In genomic region chr12:52041032-52041431, GRCh38 we compare ENCODE assay signal across 26 cellular contexts. TPM values are rescaled to one million over a fixed set of nuclear protein-coding genes. Genes with fewer than 3 reads are reported as not detected.
DNase-seq lines count a peak whose midpoint lies in the region; ATAC-seq and TF ChIP-seq lines count a peak whose summit lies in the region.
"Had no signal": no experiment of that assay in that cellular context is flagged by ENCODE, and none has a peak within 500 bp of the region (broad histone marks: within the 10 kb centered on the region; RNA-seq: fewer than 3 reads in every experiment).

No MANE protein-coding gene starts in this region.

- H3K27me3 Mint-ChIP-seq in activated CD4-positive, alpha-beta T cell treated with anti-CD3 and anti-CD28 coated beads, Interleukin-2, amount 10 ng/mL, durations not matched to agents 7 days and 5 days, result peaks cover 4% of the 10 kb centered on the region
- H3K27me3 Mint-ChIP-seq in activated CD4-positive, alpha-beta T cell treated with anti-CD3 and anti-CD28 coated beads, Interleukin-2, amount 10 ng/mL, durations not matched to agents 24 days and 14 days, result peaks cover 2% of the 10 kb centered on the region
- H3K27me3 Mint-ChIP-seq in CD4-positive, alpha-beta memory T cell, result no peaks in the 10 kb centered on the region
- H3K27me3 Mint-ChIP-seq: activated T-cell treated with anti-CD3 and anti-CD28 coated beads, Interleukin-2, amount 50 U/mL, for 24 hours; effector memory CD8-positive, alpha-beta T cell had no signal

- peak overlapping the region; percentile 41 for H3K27ac Mint-ChIP-seq in activated CD4-positive, alpha-beta T cell treated with anti-CD3 and anti-CD28 coated beads, Interleukin-2, amount 10 ng/mL, durations not matched to agents 7 days and 5 days
- H3K27ac Mint-ChIP-seq in activated CD4-positive, alpha-beta T cell treated with anti-CD3 and anti-CD28 coated beads, Interleukin-2, amount 10 ng/mL, durations not matched to agents 24 days and 14 days, result no peak overlapping the region
- H3K27ac Mint-ChIP-seq in CD4-positive, alpha-beta memory T cell, result peak overlapping the region in 4 of 7 donors; percentile 60 to 90 (median 70)
- H3K27ac Mint-ChIP-seq: activated CD4-positive, alpha-beta memory T cell treated with anti-CD3 and anti-CD28 coated beads, Interleukin-2, amount 10 ng/mL, durations not matched to agents 7 days and 5 days; activated naive CD4-positive, alpha-beta T cell treated with anti-CD3 and anti-CD28 coated beads for 36 hours; activated T-cell treated with anti-CD3 and anti-CD28 coated beads, Interleukin-2, amount 50 U/mL, for 24 hours; WTC11 had no signal

- H3K9me3 Mint-ChIP-seq in activated CD4-positive, alpha-beta T cell treated with anti-CD3 and anti-CD28 coated beads, Interleukin-2, amount 10 ng/mL, durations not matched to agents 7 days and 5 days, result no peaks in the 10 kb centered on the region
- no peaks in the 10 kb centered on the region for H3K9me3 Mint-ChIP-seq in activated CD4-positive, alpha-beta T cell treated with anti-CD3 and anti-CD28 coated beads, Interleukin-2, amount 10 ng/mL, durations not matched to agents 24 days and 14 days
- no peaks in the 10 kb centered on the region for H3K9me3 Mint-ChIP-seq in CD4-positive, alpha-beta memory T cell
- H3K9me3 Mint-ChIP-seq: activated CD4-positive, alpha-beta memory T cell treated with anti-CD3 and anti-CD28 coated beads, Interleukin-2, amount 10 ng/mL, durations not matched to agents 7 days and 5 days; activated naive CD4-positive, alpha-beta T cell treated with anti-CD3 and anti-CD28 coated beads for 36 hours; activated T-cell treated with anti-CD3 and anti-CD28 coated beads, Interleukin-2, amount 50 U/mL, for 24 hours; effector memory CD8-positive, alpha-beta T cell; WTC11 had no signal

- peaks cover 27% of the 10 kb centered on the region for H3K4me1 ChIP-seq in CD4-positive, alpha-beta memory T cell (ENCODE audit: insufficient read depth, low read length)
- peaks cover 57 to 78% (median 77%) of the 10 kb centered on the region in 3 donors for H3K4me1 ChIP-seq in skeletal muscle tissue (ENCODE audit: control insufficient read depth in 3 of 3, insufficient read depth in 3 of 3, low read length in 3 of 3)

- no peak for TF ChIP-seq CTCF in coronary artery (IDR thresholded peaks at IDR 0.05)

- intact Hi-C loops in activated CD4-positive, alpha-beta T cell treated with anti-CD3 and anti-CD28 coated beads, Interleukin-2, amount 10 ng/mL, durations not matched to agents 24 days and 14 days (cut with micrococcal nuclease), result no loop called here
- intact Hi-C loops in CD4-positive, alpha-beta memory T cell (cut with micrococcal nuclease), result no loop called here

- no peak overlapping the region for H3K4me3 ChIP-seq in CD4-positive, alpha-beta memory T cell (ENCODE audit: low read length in 2 of 2)
- H3K4me3 ChIP-seq in coronary artery (no peak overlapping the region), skeletal muscle tissue (ENCODE audit: low read length in 3 of 3) (no peak overlapping the region)
- H3K4me3 ChIP-seq: esophagus squamous epithelium had no signal

- H3K9ac ChIP-seq in skeletal muscle tissue (ENCODE audit: low read depth in 1 of 3, low read length in 3 of 3), result peak overlapping the region in 1 of 3 donors; percentile 50
- H3K9ac ChIP-seq: parathyroid adenoma had no signal

- no peaks in the 10 kb centered on the region for H3K36me3 Mint-ChIP-seq in activated CD4-positive, alpha-beta T cell treated with anti-CD3 and anti-CD28 coated beads, Interleukin-2, amount 10 ng/mL, durations not matched to agents 7 days and 5 days (ENCODE audit: low read depth)
- H3K36me3 Mint-ChIP-seq in activated CD4-positive, alpha-beta T cell treated with anti-CD3 and anti-CD28 coated beads, Interleukin-2, amount 10 ng/mL, durations not matched to agents 24 days and 14 days (ENCODE audit: low read depth), result no peaks in the 10 kb centered on the region
- no peaks in the 10 kb centered on the region for H3K36me3 Mint-ChIP-seq in CD4-positive, alpha-beta memory T cell
- H3K36me3 Mint-ChIP-seq: naive thymus-derived CD4-positive, alpha-beta T cell; WTC11 had no signal

- no peak for ATAC-seq in HG03571 (IDR thresholded peaks at IDR 0.05; ENCODE audit: unreplicated experiment)

- no peak overlapping the region for H3K27ac ChIP-seq in CD4-positive, alpha-beta memory T cell (ENCODE audit: low read depth, low read length)
- peak overlapping the region; percentile 92 to 99 for H3K27ac ChIP-seq in coronary artery
- peak overlapping the region; percentile 99 for H3K27ac ChIP-seq in skeletal muscle tissue (ENCODE audit: low read depth, low read length)
- H3K27ac ChIP-seq: parathyroid adenoma had no signal

- DNase-seq in activated CD4-positive, alpha-beta T cell treated with anti-CD3 and anti-CD28 coated beads, Interleukin-2, amount 10 ng/mL, durations not matched to agents 7 days and 5 days, result no peak
- DNase-seq in activated CD4-positive, alpha-beta T cell treated with anti-CD3 and anti-CD28 coated beads, Interleukin-2, amount 10 ng/mL, durations not matched to agents 24 days and 14 days, result no peak
- no peak for DNase-seq in CD4-positive, alpha-beta memory T cell
- no peak for DNase-seq in coronary artery (ENCODE audit: low spot score)
- DNase-seq in cerebellum (ENCODE audit: low spot score), result no peak
- DNase-seq in mucosa of gallbladder (ENCODE audit: low spot score), result no peak
- DNase-seq: 8988T; activated CD4-positive, alpha-beta memory T cell treated with anti-CD3 and anti-CD28 coated beads, Interleukin-2, amount 10 ng/mL, durations not matched to agents 7 days and 5 days; activated naive CD4-positive, alpha-beta T cell treated with anti-CD3 and anti-CD28 coated beads for 36 hours; AML-193; Caco-2; effector memory CD8-positive, alpha-beta T cell; esophagus squamous epithelium; NCI-H1048; NCI-H187; NCI-H774; T-helper 9 cell; trophoblast cell had no signal

- no peaks in the 10 kb centered on the region for H3K27me3 ChIP-seq in CD4-positive, alpha-beta memory T cell (ENCODE audit: insufficient read depth, low read length)
- H3K27me3 ChIP-seq in skeletal muscle tissue (ENCODE audit: control insufficient read depth in 3 of 3, insufficient read depth in 3 of 3, low read length in 3 of 3), result no peaks in the 10 kb centered on the region

- no peaks in the 10 kb centered on the region for H3K36me3 ChIP-seq in CD4-positive, alpha-beta memory T cell (ENCODE audit: insufficient read depth, low read length)
- H3K36me3 ChIP-seq in skeletal muscle tissue (ENCODE audit: control insufficient read depth in 3 of 3, insufficient read depth in 3 of 3, low read length in 3 of 3), result peaks cover 0 to 17% (median 0%) of the 10 kb centered on the region in 3 donors
- H3K36me3 ChIP-seq: esophagus squamous epithelium had no signal

- no peak overlapping the region for H3K4me3 Mint-ChIP-seq in activated CD4-positive, alpha-beta T cell treated with anti-CD3 and anti-CD28 coated beads, Interleukin-2, amount 10 ng/mL, durations not matched to agents 7 days and 5 days
- no peak overlapping the region for H3K4me3 Mint-ChIP-seq in activated CD4-positive, alpha-beta T cell treated with anti-CD3 and anti-CD28 coated beads, Interleukin-2, amount 10 ng/mL, durations not matched to agents 24 days and 14 days
- H3K4me3 Mint-ChIP-seq in CD4-positive, alpha-beta memory T cell, result no peak overlapping the region
- H3K4me3 Mint-ChIP-seq: activated CD4-positive, alpha-beta memory T cell treated with anti-CD3 and anti-CD28 coated beads, Interleukin-2, amount 10 ng/mL, durations not matched to agents 7 days and 5 days; activated naive CD4-positive, alpha-beta T cell treated with anti-CD3 and anti-CD28 coated beads for 36 hours; activated T-cell treated with anti-CD3 and anti-CD28 coated beads, Interleukin-2, amount 50 U/mL, for 24 hours; effector memory CD8-positive, alpha-beta T cell; WTC11 had no signal

- CTCF ChIA-PET in activated CD4-positive, alpha-beta T cell treated with anti-CD3 and anti-CD28 coated beads, Interleukin-2, amount 10 ng/mL, durations not matched to agents 7 days and 5 days (lab: Charles Lee), result interaction anchor here (0.8 to 15.8 kb wide), 6 partner anchors 10 to 209 kb away, joined by 3 to 225 read pairs (median 6); partner anchors contain the start of genes NR4A1 and TAMALIN
- CTCF ChIA-PET in CD4-positive, alpha-beta memory T cell (lab: Charles Lee; ENCODE audit: partially characterized antibody), result interaction anchor here (0.9 to 11.2 kb wide), 3 partner anchors 10 to 60 kb away, joined by 3 to 89 read pairs (median 3); partner anchors contain the start of gene NR4A1

- POLR2A ChIA-PET in activated CD4-positive, alpha-beta T cell treated with anti-CD3 and anti-CD28 coated beads, Interleukin-2, amount 10 ng/mL, durations not matched to agents 7 days and 5 days (lab: Charles Lee), result no interaction called here
- POLR2A ChIA-PET in CD4-positive, alpha-beta memory T cell (lab: Charles Lee; ENCODE audit: partially characterized antibody), result interaction anchor here (1.0 kb wide), 1 partner anchor 29 kb away, joined by 3 read pairs; the partner anchor contains the start of gene ATG101

- H3K9me3 ChIP-seq in CD4-positive, alpha-beta memory T cell (ENCODE audit: control insufficient read depth in 1 of 2, low read length in 2 of 2), result no peaks in the 10 kb centered on the region
- no peaks in the 10 kb centered on the region for H3K9me3 ChIP-seq in skeletal muscle tissue (ENCODE audit: control insufficient read depth in 3 of 3, low read length in 3 of 3)
- H3K9me3 ChIP-seq: Caco-2, esophagus squamous epithelium had no signal

- H3K4me1 Mint-ChIP-seq in activated CD4-positive, alpha-beta T cell treated with anti-CD3 and anti-CD28 coated beads, Interleukin-2, amount 10 ng/mL, durations not matched to agents 7 days and 5 days, result peaks cover 34% of the 10 kb centered on the region
- H3K4me1 Mint-ChIP-seq in activated CD4-positive, alpha-beta T cell treated with anti-CD3 and anti-CD28 coated beads, Interleukin-2, amount 10 ng/mL, durations not matched to agents 24 days and 14 days, result peaks cover 43% of the 10 kb centered on the region
- peaks cover 9 to 50% (median 25%) of the 10 kb centered on the region in 4 donors for H3K4me1 Mint-ChIP-seq in CD4-positive, alpha-beta memory T cell

RNA-seq across cellular contexts. Expression of gene NR4A1, which starts 10.2 kb away (rescaled TPM):
- 1 to 10 TPM; 2.1 to 2.7 TPM for total RNA-seq in activated CD4-positive, alpha-beta T cell treated with anti-CD3 and anti-CD28 coated beads, Interleukin-2, amount 10 ng/mL, durations not matched to agents 7 days and 5 days
- total RNA-seq in activated CD4-positive, alpha-beta T cell treated with anti-CD3 and anti-CD28 coated beads, Interleukin-2, amount 10 ng/mL, durations not matched to agents 24 days and 14 days, result 55.0 and 57.7 TPM in 2 replicates
- 1 to 10 TPM; 1.1 to 1.3 TPM for total RNA-seq in CD4-positive, alpha-beta memory T cell
- polyA plus RNA-seq in CD4-positive, alpha-beta memory T cell, result 1 to 10 TPM; 1.2 to 1.3 TPM
- 24.5 TPM for total RNA-seq in skeletal muscle tissue
- total RNA-seq in cerebellum, result 2.4 TPM
- 131 TPM for total RNA-seq in mucosa of gallbladder

RNA-seq across cellular contexts. Expression of gene ATG101, which starts 28.7 kb away (rescaled TPM):
- total RNA-seq in activated CD4-positive, alpha-beta T cell treated with anti-CD3 and anti-CD28 coated beads, Interleukin-2, amount 10 ng/mL, durations not matched to agents 7 days and 5 days, result 10 to 100 TPM; 28.3 to 30.4 TPM
- total RNA-seq in activated CD4-positive, alpha-beta T cell treated with anti-CD3 and anti-CD28 coated beads, Interleukin-2, amount 10 ng/mL, durations not matched to agents 24 days and 14 days, result 51.2 and 61.4 TPM in 2 replicates
- 10 to 100 TPM; 24.4 to 27.0 TPM for total RNA-seq in CD4-positive, alpha-beta memory T cell
- polyA plus RNA-seq in CD4-positive, alpha-beta memory T cell, result 10 to 100 TPM; 22.2 to 27.1 TPM
- total RNA-seq in skeletal muscle tissue (34.4 TPM), cerebellum (12.8 TPM), mucosa of gallbladder (38.6 TPM)

RNA-seq across cellular contexts. Expression of gene TAMALIN, which starts 34.3 kb away (rescaled TPM):
- total RNA-seq in activated CD4-positive, alpha-beta T cell treated with anti-CD3 and anti-CD28 coated beads, Interleukin-2, amount 10 ng/mL, durations not matched to agents 7 days and 5 days, result 1 to 10 TPM; 5.7 to 6.9 TPM
- 10.4 and 12.4 TPM in 2 replicates for total RNA-seq in activated CD4-positive, alpha-beta T cell treated with anti-CD3 and anti-CD28 coated beads, Interleukin-2, amount 10 ng/mL, durations not matched to agents 24 days and 14 days
- 10 to 100 TPM; 30.5 to 31.7 TPM for total RNA-seq in CD4-positive, alpha-beta memory T cell
- polyA plus RNA-seq in CD4-positive, alpha-beta memory T cell, result 1 to 10 TPM; 1.2 to 5.3 TPM
- 9.4 TPM for total RNA-seq in skeletal muscle tissue
- total RNA-seq in cerebellum, result 5.4 TPM
- total RNA-seq in mucosa of gallbladder, result 23.9 TPM

RNA-seq across cellular contexts. Expression of gene SMIM41, which starts 38.5 kb away (rescaled TPM):
- not detected for total RNA-seq in activated CD4-positive, alpha-beta T cell treated with anti-CD3 and anti-CD28 coated beads, Interleukin-2, amount 10 ng/mL, durations not matched to agents 7 days and 5 days
- total RNA-seq in activated CD4-positive, alpha-beta T cell treated with anti-CD3 and anti-CD28 coated beads, Interleukin-2, amount 10 ng/mL, durations not matched to agents 24 days and 14 days, result 0.19 TPM in 1 of 2 replicates, not detected in the other
- total RNA-seq in CD4-positive, alpha-beta memory T cell, result not detected
- not detected for polyA plus RNA-seq in CD4-positive, alpha-beta memory T cell
- not detected for total RNA-seq in skeletal muscle tissue
- 0.18 TPM for total RNA-seq in cerebellum
- 0.46 TPM for total RNA-seq in mucosa of gallbladder
- total RNA-seq: activated CD4-positive, alpha-beta memory T cell treated with anti-CD3 and anti-CD28 coated beads, Interleukin-2, amount 10 ng/mL, durations not matched to agents 7 days and 5 days; activated naive CD4-positive, alpha-beta T cell treated with anti-CD3 and anti-CD28 coated beads for 36 hours; Caco-2; glomerular endothelial cell; HT-29; WTC11 had no signal
- polyA plus RNA-seq: naive thymus-derived CD4-positive, alpha-beta T cell had no signal
